ENCODE assay signal across 17 cellular contexts in genomic region chr10:28681928-28682750, GRCh38. TPM values are rescaled to one million over a fixed set of nuclear protein-coding genes. Genes with fewer than 3 reads are reported as not detected.
A peak's percentile ranks its signal among the peaks of the same experiment; 100 is the strongest.
DNase-seq lines count a peak whose midpoint lies in the region; ATAC-seq and TF ChIP-seq lines count a peak whose summit lies in the region.
"Had no signal": no experiment of that assay in that cellular context is flagged by ENCODE, and none has a peak within 500 bp of the region (broad histone marks: within the 10 kb centered on the region; RNA-seq: fewer than 3 reads in every experiment).

No MANE protein-coding gene starts in this region.

- no peak overlapping the region for H3K27ac ChIP-seq in GM23338 (ENCODE audit: low read depth)

- H3K27ac Mint-ChIP-seq in GM23338 = no peak overlapping the region
- no peak overlapping the region for H3K27ac Mint-ChIP-seq in glutamatergic neuron (ENCODE audit: unreplicated experiment)
- no peak overlapping the region for H3K27ac Mint-ChIP-seq in immature natural killer cell
- H3K27ac Mint-ChIP-seq: activated CD4-positive, alpha-beta T cell treated with anti-CD3 and anti-CD28 coated beads, Interleukin-2, amount 10 ng/mL, durations not matched to agents 7 days and 5 days had no signal

- H3K36me3 ChIP-seq in GM23338 (ENCODE audit: insufficient read depth) = peaks cover 28% of the 10 kb centered on the region

- H3K9me3 Mint-ChIP-seq in GM23338 (no peaks in the 10 kb centered on the region), glutamatergic neuron (ENCODE audit: unreplicated experiment) (peaks cover 3% of the 10 kb centered on the region), immature natural killer cell (peaks cover 0 to 2% (median 0%) of the 10 kb centered on the region in 6 donors)
- H3K9me3 Mint-ChIP-seq: activated CD4-positive, alpha-beta T cell treated with anti-CD3 and anti-CD28 coated beads, Interleukin-2, amount 10 ng/mL, durations not matched to agents 7 days and 5 days had no signal

- DNase-seq in GM23338 (ENCODE audit: low spot score) (no peak), SW480 (ENCODE audit: low spot score) (peak; percentile 39), glutamatergic neuron (no peak), retinal pigment epithelial cell (ENCODE audit: low read depth) (no peak), immature natural killer cell (no peak), DMS53 (lab: John Stamatoyannopoulos, UW) (no peak), ureter (ENCODE audit: low spot score) (no peak), NCI-H187 treated with DMSO at 0.1 percent for 48 hours (lab: John Stamatoyannopoulos, UW) (no peak)
- DNase-seq: activated CD4-positive, alpha-beta T cell treated with anti-CD3 and anti-CD28 coated beads, Interleukin-2, amount 10 ng/mL, durations not matched to agents 7 days and 5 days; activated CD8-positive, alpha-beta memory T cell treated with anti-CD3 and anti-CD28 coated beads, Interleukin-2, amount 50 U/mL, for 48 hours; anterior cingulate cortex; DND-41; NCI-H2029; NCI-H510A treated with DMSO at 0.1 percent for 48 hours; SHP77 treated with DMSO at 0.1 percent for 48 hours had no signal

- H3K79me2 ChIP-seq in GM23338 (replicated peaks; ENCODE audit: insufficient read depth) = peaks cover 65% of the 10 kb centered on the region

- H3K4me3 Mint-ChIP-seq in GM23338 (no peak overlapping the region; the same call in 2 of the 3 replicates), glutamatergic neuron (ENCODE audit: unreplicated experiment) (peak overlapping the region; percentile 59), immature natural killer cell (no peak overlapping the region)
- H3K4me3 Mint-ChIP-seq: activated CD4-positive, alpha-beta T cell treated with anti-CD3 and anti-CD28 coated beads, Interleukin-2, amount 10 ng/mL, durations not matched to agents 7 days and 5 days had no signal

- TF ChIP-seq CTCF in GM23338 (conservative IDR thresholded peaks at IDR 0.05; ENCODE audit: low read depth in 2 of 2) (no peak), glutamatergic neuron (IDR thresholded peaks at IDR 0.05; ENCODE audit: partially characterized antibody, unreplicated experiment) (no peak), retinal pigment epithelial cell (conservative IDR thresholded peaks at IDR 0.05; ENCODE audit: low read depth, low read length) (no peak)

- no peaks in the 10 kb centered on the region for H3F3A ChIP-seq in GM23338 (replicated peaks; ENCODE audit: low read depth)

- no peak overlapping the region for H2AFZ ChIP-seq in GM23338

- H3K4me1 Mint-ChIP-seq in GM23338 = peaks cover 59% of the 10 kb centered on the region
- peaks cover 28% of the 10 kb centered on the region for H3K4me1 Mint-ChIP-seq in glutamatergic neuron (ENCODE audit: low read depth, unreplicated experiment)
- H3K4me1 Mint-ChIP-seq in immature natural killer cell = peaks cover 21 to 28% of the 10 kb centered on the region in 2 donors

- H3K27me3 ChIP-seq in GM23338 (ENCODE audit: insufficient read depth) = no peaks in the 10 kb centered on the region
- H3K27me3 ChIP-seq: tibial artery had no signal

- ATAC-seq in GM23338 = no peak
- ATAC-seq: HCT116 had no signal

- peak overlapping the region; percentile 94; the same call in 1 of the 2 replicates for H3K4me2 ChIP-seq in GM23338

- no peaks in the 10 kb centered on the region for H3K9me2 ChIP-seq in GM23338 (ENCODE audit: insufficient read depth)

- H3K4me3 ChIP-seq in GM23338 (no peak overlapping the region), retinal pigment epithelial cell (ENCODE audit: low read length) (peak overlapping the region; percentile 75)
- H3K4me3 ChIP-seq: tibial artery had no signal

- peaks cover 43% of the 10 kb centered on the region for H3K36me3 Mint-ChIP-seq in GM23338 (ENCODE audit: low read depth)
- H3K36me3 Mint-ChIP-seq in glutamatergic neuron (ENCODE audit: unreplicated experiment) = no peaks in the 10 kb centered on the region
- no peaks in the 10 kb centered on the region for H3K36me3 Mint-ChIP-seq in immature natural killer cell

- peaks cover 65% of the 10 kb centered on the region for H3K4me1 ChIP-seq in GM23338 (ENCODE audit: insufficient read depth)

- H4K20me1 ChIP-seq in GM23338 (replicated peaks; ENCODE audit: insufficient read depth) = peaks cover 45% of the 10 kb centered on the region

- H3K27me3 Mint-ChIP-seq in GM23338 (ENCODE audit: insufficient read depth, low read depth, poor library complexity) (peaks cover 7% of the 10 kb centered on the region), glutamatergic neuron (ENCODE audit: unreplicated experiment) (peaks cover 8% of the 10 kb centered on the region), immature natural killer cell (ENCODE audit: low read depth in 3 of 3) (peaks cover 6 to 25% (median 21%) of the 10 kb centered on the region in 3 donors)

TF ChIP-seq in GM23338, 12 proteins besides CTCF, POLR2A, EP300 and RAD21:
- TF ChIP-seq ZNF331 (CRISPR knock-in tag; IDR thresholded peaks at IDR 0.05; ENCODE audit: low read depth) (no peak), ZNF462 (CRISPR knock-in tag; IDR thresholded peaks at IDR 0.05) (no peak), NANOG (IDR thresholded peaks at IDR 0.05; ENCODE audit: borderline replicate concordance) (no peak), EZH2 (IDR thresholded peaks at IDR 0.05; ENCODE audit: low read depth, unreplicated experiment) (no peak), STAT1 (IDR thresholded peaks at IDR 0.05; ENCODE audit: unreplicated experiment) (no peak), JUNB (IDR thresholded peaks at IDR 0.05; ENCODE audit: unreplicated experiment) (no peak), CREB1 (CRISPR knock-in tag; IDR thresholded peaks at IDR 0.05; ENCODE audit: low read depth) (no peak)
TF ChIP-seq in GM23338: peak in this region for 0.

RNA-seq across cellular contexts. Expression of gene BAMBI, which starts 4.8 kb away (rescaled TPM):
- 37.5 and 39.5 TPM in 2 replicates for total RNA-seq in GM23338 (2014; rRNA removed; shearing (Covaris generic))
- polyA plus RNA-seq in GM23338 (2016; fragmentation: Nextera tagmentation; extraction: Ambion mirVana) = 18.7 and 20.1 TPM in 2 replicates
- 5.8 TPM for total RNA-seq in glutamatergic neuron (ENCODE audit: unreplicated experiment)
- polyA plus RNA-seq in immature natural killer cell = under 1 TPM in 2 of 3 donors, not detected in 1; 0.23 to 0.28 TPM
- total RNA-seq in ureter = 54.8 TPM
- total RNA-seq: activated CD4-positive, alpha-beta T cell treated with anti-CD3 and anti-CD28 coated beads, Interleukin-2, amount 10 ng/mL, durations not matched to agents 7 days and 5 days had no signal
